In genomic region chr2:240925576-240926515, GRCh38 we compare ENCODE assay signal across 1 cellular context.
TF ChIP-seq lines count a peak whose summit lies in the region.

No MANE protein-coding gene starts in this region.

TF ChIP-seq in HepG2, 621 proteins besides CTCF, POLR2A, EP300 and RAD21:
- no peak for TF ChIP-seq SP5 (CRISPR knock-in tag; IDR thresholded peaks at IDR 0.05; ENCODE audit: borderline replicate concordance, low read depth)
- TF ChIP-seq, protein P1, sequence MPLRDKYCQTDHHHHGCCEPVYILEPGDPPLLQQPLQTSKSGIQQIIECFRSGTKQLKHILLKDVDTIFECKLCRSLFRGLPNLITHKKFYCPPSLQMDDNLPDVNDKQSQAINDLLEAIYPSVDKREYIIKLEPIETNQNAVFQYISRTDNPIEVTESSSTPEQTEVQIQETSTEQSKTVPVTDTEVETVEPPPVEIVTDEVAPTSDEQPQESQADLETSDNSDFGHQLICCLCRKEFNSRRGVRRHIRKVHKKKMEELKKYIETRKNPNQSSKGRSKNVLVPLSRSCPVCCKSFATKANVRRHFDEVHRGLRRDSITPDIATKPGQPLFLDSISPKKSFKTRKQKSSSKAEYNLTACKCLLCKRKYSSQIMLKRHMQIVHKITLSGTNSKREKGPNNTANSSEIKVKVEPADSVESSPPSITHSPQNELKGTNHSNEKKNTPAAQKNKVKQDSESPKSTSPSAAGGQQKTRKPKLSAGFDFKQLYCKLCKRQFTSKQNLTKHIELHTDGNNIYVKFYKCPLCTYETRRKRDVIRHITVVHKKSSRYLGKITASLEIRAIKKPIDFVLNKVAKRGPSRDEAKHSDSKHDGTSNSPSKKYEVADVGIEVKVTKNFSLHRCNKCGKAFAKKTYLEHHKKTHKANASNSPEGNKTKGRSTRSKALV (CRISPR knock-in tag; IDR thresholded peaks at IDR 0.05), result peak; percentile 24; the same call in 1 of the 2 replicates
- peak; percentile 26 for TF ChIP-seq XRCC5 (optimal IDR thresholded peaks at IDR 0.05; ENCODE audit: low read length)
- 0 out of 2 replicates have a peak, but pooled peaks have one; percentile 9 for TF ChIP-seq HNRNPL (IDR thresholded peaks at IDR 0.05; ENCODE audit: low read depth, low read length)
- TF ChIP-seq ZNF577 (CRISPR knock-in tag; IDR thresholded peaks at IDR 0.05; ENCODE audit: borderline replicate concordance, low read depth), result no peak
- no peak for TF ChIP-seq KLF6 (CRISPR knock-in tag; IDR thresholded peaks at IDR 0.05)
- TF ChIP-seq ZNF768 (CRISPR knock-in tag; IDR thresholded peaks at IDR 0.05), result 0 out of 2 replicates have a peak, but pooled peaks have one; percentile 9
- TF ChIP-seq FOXK2 (IDR thresholded peaks at IDR 0.05), result no peak
